ENCODE assay signal across 15 cellular contexts in the genomic region with DNA sequence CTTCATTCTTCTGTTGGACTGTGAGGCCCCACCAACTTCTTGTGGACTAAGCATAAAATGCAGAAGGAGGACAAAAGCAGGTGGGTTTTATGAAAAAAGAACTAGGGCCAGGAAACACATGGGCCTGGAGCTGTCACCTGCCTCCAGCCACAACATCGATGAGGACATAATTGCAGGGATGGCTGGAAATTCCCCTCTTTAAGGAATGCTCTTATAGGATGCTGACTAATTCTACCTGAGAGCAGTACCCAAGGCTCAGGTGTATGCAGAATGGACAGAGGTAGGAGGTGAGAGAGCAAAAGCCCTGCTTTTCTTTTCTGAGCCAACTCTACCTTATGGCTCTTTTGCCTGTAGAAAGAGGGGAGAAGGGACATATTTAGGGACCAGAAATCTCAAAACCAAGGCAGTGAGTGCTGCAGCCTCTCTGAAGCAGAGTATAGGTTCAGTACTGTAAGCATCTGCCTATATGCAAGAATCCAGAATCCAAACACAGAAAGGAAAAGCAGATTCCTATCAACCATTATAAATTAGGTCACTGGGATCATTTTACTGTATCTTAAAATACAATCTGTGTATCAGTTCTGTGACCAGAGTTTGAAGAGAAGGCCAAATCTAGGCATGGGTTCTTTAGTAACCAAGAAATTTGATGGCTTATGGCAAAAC.
"Had no signal": no experiment of that assay in that cellular context is flagged by ENCODE, and none has a peak within 500 bp of the region (broad histone marks: within the 10 kb centered on the region; RNA-seq: fewer than 3 reads in every experiment).

No MANE protein-coding gene starts in this region.

- H3K27ac Mint-ChIP-seq: activated B cell treated with CpG ODN at 0.5 μM for 24 hours; activated CD4-positive, alpha-beta T cell treated with anti-CD3 and anti-CD28 coated beads, Interleukin-2, amount 10 ng/mL, durations not matched to agents 24 days and 14 days; activated naive CD4-positive, alpha-beta T cell treated with anti-CD3 and anti-CD28 coated beads for 36 hours; activated T-helper 17 cell treated with anti-CD3 and anti-CD28 coated beads, Interleukin-2, amount 50 U/mL, for 72 hours; memory B cell; stimulated activated memory B cell treated with anti-CD40 and anti-IgM and Interleukin-4, amounts not matched to agents 10 μg/mL and 1 μg/mL and 100 μg/mL, for 72 hours had no signal

- H3K36me3 Mint-ChIP-seq: memory B cell; stimulated activated memory B cell treated with anti-CD40 and anti-IgM and Interleukin-4, amounts not matched to agents 10 μg/mL and 1 μg/mL and 100 μg/mL, for 72 hours had no signal

- H3K4me1 ChIP-seq: spleen had no signal

- H3K4me3 Mint-ChIP-seq: activated B cell treated with CpG ODN at 0.5 μM for 24 hours; activated CD4-positive, alpha-beta T cell treated with anti-CD3 and anti-CD28 coated beads, Interleukin-2, amount 10 ng/mL, durations not matched to agents 24 days and 14 days; activated naive CD4-positive, alpha-beta T cell treated with anti-CD3 and anti-CD28 coated beads for 36 hours; activated T-helper 17 cell treated with anti-CD3 and anti-CD28 coated beads, Interleukin-2, amount 50 U/mL, for 72 hours; central memory CD8-positive, alpha-beta T cell; memory B cell; stimulated activated memory B cell treated with anti-CD40 and anti-IgM and Interleukin-4, amounts not matched to agents 10 μg/mL and 1 μg/mL and 100 μg/mL, for 72 hours had no signal

- ATAC-seq: activated T-helper 17 cell treated with anti-CD3 and anti-CD28 coated beads, Interleukin-2, amount 50 U/mL, for 72 hours; left colon; sciatic nerve; stimulated activated memory B cell treated with anti-CD40 and anti-IgM and Interleukin-4, amounts not matched to agents 10 μg/mL and 1 μg/mL and 100 μg/mL, for 72 hours had no signal

- H3K4me1 Mint-ChIP-seq: activated B cell treated with CpG ODN at 0.5 μM for 24 hours; activated CD4-positive, alpha-beta T cell treated with anti-CD3 and anti-CD28 coated beads, Interleukin-2, amount 10 ng/mL, durations not matched to agents 24 days and 14 days; central memory CD8-positive, alpha-beta T cell; memory B cell; stimulated activated memory B cell treated with anti-CD40 and anti-IgM and Interleukin-4, amounts not matched to agents 10 μg/mL and 1 μg/mL and 100 μg/mL, for 72 hours had no signal

- H3K36me3 ChIP-seq: spleen, tibial artery had no signal

- H3K27me3 ChIP-seq: spleen had no signal

- H3K4me3 ChIP-seq: spleen, tibial artery had no signal

- H3K9me3 Mint-ChIP-seq: activated B cell treated with CpG ODN at 0.5 μM for 24 hours; activated CD4-positive, alpha-beta T cell treated with anti-CD3 and anti-CD28 coated beads, Interleukin-2, amount 10 ng/mL, durations not matched to agents 24 days and 14 days; activated naive CD4-positive, alpha-beta T cell treated with anti-CD3 and anti-CD28 coated beads for 36 hours; memory B cell had no signal

- H3K27me3 Mint-ChIP-seq: activated B cell treated with CpG ODN at 0.5 μM for 24 hours; activated CD4-positive, alpha-beta T cell treated with anti-CD3 and anti-CD28 coated beads, Interleukin-2, amount 10 ng/mL, durations not matched to agents 24 days and 14 days; central memory CD8-positive, alpha-beta T cell; memory B cell; stimulated activated memory B cell treated with anti-CD40 and anti-IgM and Interleukin-4, amounts not matched to agents 10 μg/mL and 1 μg/mL and 100 μg/mL, for 72 hours had no signal

- H3K27ac ChIP-seq: spleen, tibial artery had no signal

- H3K9me3 ChIP-seq: spleen, tibial artery had no signal

- DNase-seq: activated B cell treated with CpG ODN at 0.5 μM for 24 hours; activated CD4-positive, alpha-beta T cell treated with anti-CD3 and anti-CD28 coated beads, Interleukin-2, amount 10 ng/mL, durations not matched to agents 24 days and 14 days; activated naive CD4-positive, alpha-beta T cell treated with anti-CD3 and anti-CD28 coated beads for 36 hours; dermis blood vessel endothelial cell; erythroblast; left colon; spleen; stimulated activated CD4-positive, alpha-beta T cell treated with anti-CD3 and anti-CD28 coated beads, Interleukin-1b, Interleukin-23, amount 100 ng/mL, for 48 hours; T-helper 2 cell; tibial artery had no signal
